ENCODE assay signal across 13 cellular contexts in genomic region chr17:17106716-17107115, GRCh38.
DNase-seq lines count a peak whose midpoint lies in the region; ATAC-seq and TF ChIP-seq lines count a peak whose summit lies in the region.
"Had no signal": no experiment of that assay in that cellular context is flagged by ENCODE, and none has a peak within 500 bp of the region (broad histone marks: within the 10 kb centered on the region; RNA-seq: fewer than 3 reads in every experiment).

No MANE protein-coding gene starts in this region.

- no peaks in the 10 kb centered on the region for H3K36me3 Mint-ChIP-seq in activated naive CD4-positive, alpha-beta T cell treated with anti-CD3 and anti-CD28 coated beads, Interleukin-2, amount 50 U/mL, for 24 hours
- H3K36me3 Mint-ChIP-seq in activated naive CD4-positive, alpha-beta T cell treated with anti-CD3 and anti-CD28 coated beads for 36 hours (ENCODE audit: low read depth): no peaks in the 10 kb centered on the region
- H3K36me3 Mint-ChIP-seq in mesothelial cell of epicardium: peaks cover 7% of the 10 kb centered on the region

- H3K4me1 ChIP-seq in colonic mucosa (peaks cover 37% of the 10 kb centered on the region), tibial artery (peaks cover 7 to 99% (median 79%) of the 10 kb centered on the region in 4 donors)

- CTCF ChIA-PET in activated naive CD4-positive, alpha-beta T cell treated with anti-CD3 and anti-CD28 coated beads for 36 hours (lab: Charles Lee): interaction anchor here (0.6 kb wide), 1 partner anchor 9 kb away, joined by 3 read pairs; no protein-coding TSS in a partner anchor

- TF ChIP-seq CTCF in colonic mucosa (IDR thresholded peaks at IDR 0.05) (no peak), mesothelial cell of epicardium (IDR thresholded peaks at IDR 0.05; ENCODE audit: unreplicated experiment) (no peak), tibial artery (IDR thresholded peaks at IDR 0.05) (no peak)

- H3K27me3 ChIP-seq in colonic mucosa: no peaks in the 10 kb centered on the region
- H3K27me3 ChIP-seq in tibial artery: no peaks in the 10 kb centered on the region

- H3K4me3 Mint-ChIP-seq in activated naive CD4-positive, alpha-beta T cell treated with anti-CD3 and anti-CD28 coated beads, Interleukin-2, amount 50 U/mL, for 24 hours: no peak overlapping the region
- no peak overlapping the region for H3K4me3 Mint-ChIP-seq in activated naive CD4-positive, alpha-beta T cell treated with anti-CD3 and anti-CD28 coated beads for 36 hours
- no peak overlapping the region for H3K4me3 Mint-ChIP-seq in mesothelial cell of epicardium
- H3K4me3 Mint-ChIP-seq: activated CD4-positive, alpha-beta T cell treated with anti-CD3 and anti-CD28 coated beads for 36 hours had no signal

- H3K36me3 ChIP-seq in colonic mucosa: no peaks in the 10 kb centered on the region
- peaks cover 0 to 4% (median 0%) of the 10 kb centered on the region in 3 donors for H3K36me3 ChIP-seq in tibial artery

- H3K4me1 Mint-ChIP-seq in activated naive CD4-positive, alpha-beta T cell treated with anti-CD3 and anti-CD28 coated beads, Interleukin-2, amount 50 U/mL, for 24 hours: peaks cover 64% of the 10 kb centered on the region
- H3K4me1 Mint-ChIP-seq in activated naive CD4-positive, alpha-beta T cell treated with anti-CD3 and anti-CD28 coated beads for 36 hours (ENCODE audit: low read depth): peaks cover 55% of the 10 kb centered on the region
- H3K4me1 Mint-ChIP-seq in mesothelial cell of epicardium: peaks cover 39% of the 10 kb centered on the region

- no peak for ATAC-seq in GM19455 (IDR thresholded peaks at IDR 0.05; ENCODE audit: unreplicated experiment)
- ATAC-seq: activated CD4-positive, alpha-beta T cell treated with anti-CD3 and anti-CD28 coated beads for 36 hours had no signal

- no peak overlapping the region for H3K9ac ChIP-seq in colonic mucosa (ENCODE audit: low read depth in 2 of 2, low read length in 2 of 2)
- H3K9ac ChIP-seq: SK-N-SH had no signal

- H3K27ac ChIP-seq in colonic mucosa (peak overlapping the region; percentile 82), tibial artery (peak overlapping the region; percentile 73 to 84)

- peak overlapping the region; percentile 59 for H3K27ac Mint-ChIP-seq in activated naive CD4-positive, alpha-beta T cell treated with anti-CD3 and anti-CD28 coated beads, Interleukin-2, amount 50 U/mL, for 24 hours
- no peak overlapping the region for H3K27ac Mint-ChIP-seq in activated naive CD4-positive, alpha-beta T cell treated with anti-CD3 and anti-CD28 coated beads for 36 hours
- H3K27ac Mint-ChIP-seq in mesothelial cell of epicardium: peak overlapping the region; percentile 85
- H3K27ac Mint-ChIP-seq: activated CD4-positive, alpha-beta T cell treated with anti-CD3 and anti-CD28 coated beads for 36 hours had no signal

- no peaks in the 10 kb centered on the region for H3K27me3 Mint-ChIP-seq in activated naive CD4-positive, alpha-beta T cell treated with anti-CD3 and anti-CD28 coated beads, Interleukin-2, amount 50 U/mL, for 24 hours
- no peaks in the 10 kb centered on the region for H3K27me3 Mint-ChIP-seq in activated naive CD4-positive, alpha-beta T cell treated with anti-CD3 and anti-CD28 coated beads for 36 hours (ENCODE audit: low read depth)
- H3K27me3 Mint-ChIP-seq in mesothelial cell of epicardium (ENCODE audit: low read depth): no peaks in the 10 kb centered on the region
- H3K27me3 Mint-ChIP-seq: activated CD4-positive, alpha-beta T cell treated with anti-CD3 and anti-CD28 coated beads for 36 hours had no signal

- H3K9me3 ChIP-seq in colonic mucosa (no peaks in the 10 kb centered on the region), tibial artery (no peaks in the 10 kb centered on the region)
- H3K9me3 ChIP-seq: SK-N-SH had no signal

- DNase-seq in activated naive CD4-positive, alpha-beta T cell treated with anti-CD3 and anti-CD28 coated beads for 36 hours: no peak
- DNase-seq in colonic mucosa (no peak), mesothelial cell of epicardium (ENCODE audit: low spot score in 2 of 2, unreplicated experiment in 2 of 2) (no peak), tibial artery (no peak), NCI-H1048 (lab: John Stamatoyannopoulos, UW) (no peak), HUDEP-2 (lab: John Stamatoyannopoulos, UW; ENCODE audit: unreplicated experiment in 76 of 76) (no peak)
- DNase-seq: activated CD4-positive, alpha-beta T cell treated with anti-CD3 and anti-CD28 coated beads for 36 hours; activated naive CD4-positive, alpha-beta T cell treated with Interleukin-2 at 50 U/mL for 16 hours; NCI-H1105; SK-N-SH; stimulated activated CD4-positive, alpha-beta T cell treated with anti-CD3 and anti-CD28 coated beads, Interleukin-12 subunit alpha, Interleukin-12 subunit beta, amount 100 ng/mL, for 4 hours had no signal

- H3K9me3 Mint-ChIP-seq in activated naive CD4-positive, alpha-beta T cell treated with anti-CD3 and anti-CD28 coated beads, Interleukin-2, amount 50 U/mL, for 24 hours: no peaks in the 10 kb centered on the region
- no peaks in the 10 kb centered on the region for H3K9me3 Mint-ChIP-seq in activated naive CD4-positive, alpha-beta T cell treated with anti-CD3 and anti-CD28 coated beads for 36 hours
- no peaks in the 10 kb centered on the region for H3K9me3 Mint-ChIP-seq in mesothelial cell of epicardium

- intact Hi-C loops in activated naive CD4-positive, alpha-beta T cell treated with anti-CD3 and anti-CD28 coated beads for 36 hours (cut with micrococcal nuclease): no loop called here
- intact Hi-C loops in colonic mucosa (cut with DNase I) (no loop called here), tibial artery (cut with DNase I; ENCODE audit: low total_unique reads) (loop anchor here (5.0 kb wide), 1 partner anchor 59 kb away; no protein-coding TSS in a partner anchor)

- H3K4me3 ChIP-seq in colonic mucosa (no peak overlapping the region), tibial artery (no peak overlapping the region)
